16 cellular contexts compared by ENCODE assay signal in genomic region chr4:71709961-71710360, GRCh38.
DNase-seq lines count a peak whose midpoint lies in the region; ATAC-seq and TF ChIP-seq lines count a peak whose summit lies in the region.
"Had no signal": no experiment of that assay in that cellular context is flagged by ENCODE, and none has a peak within 500 bp of the region (broad histone marks: within the 10 kb centered on the region; RNA-seq: fewer than 3 reads in every experiment).

No MANE protein-coding gene starts in this region.

- no peak overlapping the region for H3K27ac Mint-ChIP-seq in T-helper 2 cell treated with Interferon-gamma antibody and Interleukin-4, amounts not matched to agents 5 μg/mL and 100 μg/mL, for 36 hours
- H3K27ac Mint-ChIP-seq: activated naive CD8-positive, alpha-beta T cell treated with anti-CD3 and anti-CD28 coated beads, Interleukin-2, amount 10 ng/mL, durations not matched to agents 7 days and 5 days had no signal

- no peak overlapping the region for H3K4me3 Mint-ChIP-seq in T-helper 2 cell treated with Interferon-gamma antibody and Interleukin-4, amounts not matched to agents 5 μg/mL and 100 μg/mL, for 36 hours
- H3K4me3 Mint-ChIP-seq: activated naive CD8-positive, alpha-beta T cell treated with anti-CD3 and anti-CD28 coated beads, Interleukin-2, amount 10 ng/mL, durations not matched to agents 7 days and 5 days had no signal

- DNase-seq in ACHN (peak; percentile 29), H7 (peak; percentile 16), adipocyte (ENCODE audit: low read depth) (peak; percentile 35), iPS-NIHi11 (ENCODE audit: low spot score) (peak; percentile 9), SKM-1 (lab: John Stamatoyannopoulos, UW; ENCODE audit: unreplicated experiment) (no peak), vagina (ENCODE audit: extremely low spot score in 2 of 2) (no peak)
- DNase-seq in T-helper 2 cell treated with Interferon-gamma antibody and Interleukin-4, amounts not matched to agents 5 μg/mL and 100 μg/mL, for 36 hours (ENCODE audit: low spot score), result no peak
- DNase-seq: activated CD4-positive, alpha-beta T cell treated with anti-CD3 and anti-CD28 coated beads for 4 hours; activated naive CD8-positive, alpha-beta T cell treated with anti-CD3 and anti-CD28 coated beads, Interleukin-2, amount 10 ng/mL, durations not matched to agents 7 days and 5 days; AML-193; cortex of kidney; DMS79; NCI-H1092 treated with DMSO at 0.1 percent for 48 hours; T-helper 1 cell had no signal

- H3K9me3 ChIP-seq in adipocyte (ENCODE audit: control insufficient read depth, low read length), result no peaks in the 10 kb centered on the region
- H3K9me3 ChIP-seq in vagina, result no peaks in the 10 kb centered on the region

- no peak for TF ChIP-seq CTCF in vagina (IDR thresholded peaks at IDR 0.05)

- H3K4me3 ChIP-seq in H7 (ENCODE audit: insufficient read depth, low read depth, low read length) (no peak overlapping the region), adipocyte (ENCODE audit: low read length) (no peak overlapping the region), vagina (no peak overlapping the region)

- H3K4me1 Mint-ChIP-seq in T-helper 2 cell treated with Interferon-gamma antibody and Interleukin-4, amounts not matched to agents 5 μg/mL and 100 μg/mL, for 36 hours (ENCODE audit: low read depth), result no peaks in the 10 kb centered on the region
- H3K4me1 Mint-ChIP-seq: activated naive CD8-positive, alpha-beta T cell treated with anti-CD3 and anti-CD28 coated beads, Interleukin-2, amount 10 ng/mL, durations not matched to agents 7 days and 5 days had no signal

- intact Hi-C loops in vagina (cut with DNase I), result no loop called here

- no peak for ATAC-seq in GM18517 (IDR thresholded peaks at IDR 0.05; ENCODE audit: unreplicated experiment)

- no peak overlapping the region for H3K9ac ChIP-seq in adipocyte (ENCODE audit: low read length)
- H3K9ac ChIP-seq: parathyroid adenoma had no signal

- no peak for TF ChIP-seq POLR2A in vagina (IDR thresholded peaks at IDR 0.05)

- H3K36me3 Mint-ChIP-seq in T-helper 2 cell treated with Interferon-gamma antibody and Interleukin-4, amounts not matched to agents 5 μg/mL and 100 μg/mL, for 36 hours (ENCODE audit: low read depth), result no peaks in the 10 kb centered on the region
- H3K36me3 Mint-ChIP-seq: activated naive CD8-positive, alpha-beta T cell treated with anti-CD3 and anti-CD28 coated beads, Interleukin-2, amount 10 ng/mL, durations not matched to agents 7 days and 5 days had no signal

- in situ Hi-C loops in ACHN (cut with HindIII; ENCODE audit: low pct_ligation_motif_present, low pct_unique_long_range_greater_than_20kb, low sequenced_read_pairs), result no loop called here

- H3K27me3 ChIP-seq in H7 (ENCODE audit: control insufficient read depth, insufficient read depth, low read length) (no peaks in the 10 kb centered on the region), adipocyte (replicated peaks; ENCODE audit: control insufficient read depth, insufficient read depth, low read length) (no peaks in the 10 kb centered on the region), vagina (no peaks in the 10 kb centered on the region)

- H3K4me1 ChIP-seq in adipocyte (ENCODE audit: control insufficient read depth, insufficient read depth, low read length) (peaks cover 9% of the 10 kb centered on the region), vagina (no peaks in the 10 kb centered on the region)
- H3K4me1 ChIP-seq: parathyroid adenoma had no signal

- no peak overlapping the region for H3K27ac ChIP-seq in vagina
- H3K27ac ChIP-seq: parathyroid adenoma had no signal

- H3K36me3 ChIP-seq in H7 (replicated peaks; ENCODE audit: control insufficient read depth, insufficient read depth, low read length) (no peaks in the 10 kb centered on the region), adipocyte (ENCODE audit: control insufficient read depth, insufficient read depth, low read length, severe bottlenecking) (no peaks in the 10 kb centered on the region), vagina (no peaks in the 10 kb centered on the region)

- H3K27me3 Mint-ChIP-seq in T-helper 2 cell treated with Interferon-gamma antibody and Interleukin-4, amounts not matched to agents 5 μg/mL and 100 μg/mL, for 36 hours (ENCODE audit: low read depth), result no peaks in the 10 kb centered on the region

- no peaks in the 10 kb centered on the region for H3K9me3 Mint-ChIP-seq in T-helper 2 cell treated with Interferon-gamma antibody and Interleukin-4, amounts not matched to agents 5 μg/mL and 100 μg/mL, for 36 hours
- H3K9me3 Mint-ChIP-seq: activated naive CD8-positive, alpha-beta T cell treated with anti-CD3 and anti-CD28 coated beads, Interleukin-2, amount 10 ng/mL, durations not matched to agents 7 days and 5 days had no signal

Comparison
In these comparisons a context has a peak if more than half of its experiments do, and no peak if none do; other contexts are left out.
1. DNase-seq: peak in ACHN (single experiment), H7 (single experiment), adipocyte (single experiment) and iPS-NIHi11 (single experiment); none in SKM-1 (single experiment), T-helper 2 cell treated with Interferon-gamma antibody and Interleukin-4, amounts not matched to agents 5 μg/mL and 100 μg/mL, for 36 hours (single experiment) and vagina (0 of 2).